7 cellular contexts compared by ENCODE assay signal in genomic region chr16:49876716-49877129, GRCh38. TPM values are rescaled to one million over a fixed set of nuclear protein-coding genes. Genes with fewer than 3 reads are reported as not detected.
DNase-seq lines count a peak whose midpoint lies in the region; ATAC-seq and TF ChIP-seq lines count a peak whose summit lies in the region.

No MANE protein-coding gene starts in this region.

- H3K36me3 ChIP-seq in adrenal gland (replicated peaks in 1 of 2): no peaks in the 10 kb centered on the region
- no peaks in the 10 kb centered on the region for H3K36me3 ChIP-seq in iPS-20b (ENCODE audit: insufficient read depth, low read depth, low read length)

- no peak for TF ChIP-seq POLR2A in adrenal gland (IDR thresholded peaks at IDR 0.05)

- H3K4me1 Mint-ChIP-seq in stimulated activated effector memory CD8-positive, alpha-beta T cell treated with anti-CD3 and anti-CD28 coated beads, Interleukin-12 subunit alpha, Interleukin-12 subunit beta, amount 100 ng/mL, for 72 hours: no peaks in the 10 kb centered on the region

- no peak overlapping the region for H3K4me3 ChIP-seq in GM12864 (ENCODE audit: low read depth, low read length)
- H3K4me3 ChIP-seq in LNCaP clone FGC (ENCODE audit: low read depth, low read length): no peak overlapping the region
- H3K4me3 ChIP-seq in adrenal gland: peak overlapping the region in 1 of 4 donors; percentile 40
- peak overlapping the region; percentile 60; the same call in 1 of the 2 replicates for H3K4me3 ChIP-seq in iPS-20b (ENCODE audit: low read length)

- intact Hi-C loops in adrenal gland (cut with DNase I): loop anchor here in 1 of 2 donors (5.0 kb wide), 1 partner anchor 384 kb away; no protein-coding TSS in a partner anchor

- no peaks in the 10 kb centered on the region for H3K36me3 Mint-ChIP-seq in stimulated activated effector memory CD8-positive, alpha-beta T cell treated with anti-CD3 and anti-CD28 coated beads, Interleukin-12 subunit alpha, Interleukin-12 subunit beta, amount 100 ng/mL, for 72 hours

- H3K9me3 ChIP-seq in adrenal gland (replicated peaks in 1 of 3) (no peaks in the 10 kb centered on the region), iPS-20b (ENCODE audit: insufficient read depth, low read depth, low read length) (no peaks in the 10 kb centered on the region)

- H3K4me1 ChIP-seq in adrenal gland (replicated peaks in 1 of 2): no peaks in the 10 kb centered on the region
- H3K4me1 ChIP-seq in iPS-20b (ENCODE audit: insufficient read depth, low read length): peaks cover 3% of the 10 kb centered on the region; the same call in 1 of the 2 replicates

- no peaks in the 10 kb centered on the region for H3K9me3 Mint-ChIP-seq in stimulated activated effector memory CD8-positive, alpha-beta T cell treated with anti-CD3 and anti-CD28 coated beads, Interleukin-12 subunit alpha, Interleukin-12 subunit beta, amount 100 ng/mL, for 72 hours

- H3K27ac Mint-ChIP-seq in stimulated activated effector memory CD8-positive, alpha-beta T cell treated with anti-CD3 and anti-CD28 coated beads, Interleukin-12 subunit alpha, Interleukin-12 subunit beta, amount 100 ng/mL, for 72 hours: no peak overlapping the region

- TF ChIP-seq CTCF in GM12864 (IDR thresholded peaks at IDR 0.05; ENCODE audit: low read depth, low read length, missing control alignments): peak; percentile 83
- TF ChIP-seq CTCF in LNCaP clone FGC (IDR thresholded peaks at IDR 0.05; ENCODE audit: control insufficient read depth, extremely low read depth, insufficient read depth): peak; percentile 65
- TF ChIP-seq CTCF in adrenal gland (IDR thresholded peaks at IDR 0.05): peak; percentile 39 to 88 (median 76)

- H3K4me3 Mint-ChIP-seq in stimulated activated effector memory CD8-positive, alpha-beta T cell treated with anti-CD3 and anti-CD28 coated beads, Interleukin-12 subunit alpha, Interleukin-12 subunit beta, amount 100 ng/mL, for 72 hours: no peak overlapping the region

- DNase-seq in GM12864 (ENCODE audit: low read depth) (no peak), LNCaP clone FGC (ENCODE audit: low read depth) (no peak), adrenal gland (peak; percentile 34 to 71 (median 60)), superior temporal gyrus (ENCODE audit: extremely low spot score) (no peak)
- peak; percentile 42 to 73 for DNase-seq in stimulated activated effector memory CD8-positive, alpha-beta T cell treated with anti-CD3 and anti-CD28 coated beads, Interleukin-12 subunit alpha, Interleukin-12 subunit beta, amount 100 ng/mL, for 72 hours (ENCODE audit: low spot score in 2 of 2)

- 3 to 43% (median 13%) methylated on average over 1 to 22 of the region's 22 CpGs for WGBS in adrenal gland, 4 donors

- no peaks in the 10 kb centered on the region for H3K27me3 ChIP-seq in adrenal gland
- H3K27me3 ChIP-seq in iPS-20b (ENCODE audit: insufficient read depth, low read length): peaks cover 22% of the 10 kb centered on the region; the same call in 1 of the 2 replicates

- ATAC-seq in stimulated activated effector memory CD8-positive, alpha-beta T cell treated with anti-CD3 and anti-CD28 coated beads, Interleukin-12 subunit alpha, Interleukin-12 subunit beta, amount 100 ng/mL, for 72 hours: peak; percentile 36
- ATAC-seq in HG02623 (IDR thresholded peaks at IDR 0.05; ENCODE audit: unreplicated experiment): no peak

- H3K9ac ChIP-seq in iPS-20b (ENCODE audit: low read depth, low read length): no peak overlapping the region

- H3K27ac ChIP-seq in adrenal gland (no peak overlapping the region), iPS-20b (ENCODE audit: low read length) (no peak overlapping the region)

RNA-seq across cellular contexts. Expression of gene ZNF423, which starts 20.8 kb away (rescaled TPM):
- 10 to 100 TPM in 1 of 8 donors, 1 to 10 TPM in 7; 4.7 to 10.6 (median 6.4) TPM for total RNA-seq in adrenal gland
- polyA plus RNA-seq in adrenal gland: 1 to 10 TPM; 1.7 to 4.9 (median 2.3) TPM

Comparison
In these comparisons a context has a peak if more than half of its experiments do, and no peak if none do; other contexts are left out.
1. DNase-seq: peak in adrenal gland (7 of 7) and stimulated activated effector memory CD8-positive, alpha-beta T cell treated with anti-CD3 and anti-CD28 coated beads, Interleukin-12 subunit alpha, Interleukin-12 subunit beta, amount 100 ng/mL, for 72 hours (2 of 2); none in GM12864 (single experiment), LNCaP clone FGC (single experiment) and superior temporal gyrus (single experiment).
2. Peak in every context shown above with its lines, with median percentiles within 50 percentile points of each other: CTCF ChIP-seq.